ENCODE assay signal across 24 cellular contexts in genomic region chr3:132785292-132785691, GRCh38.
DNase-seq lines count a peak whose midpoint lies in the region; ATAC-seq and TF ChIP-seq lines count a peak whose summit lies in the region.
"Had no signal": no experiment of that assay in that cellular context is flagged by ENCODE, and none has a peak within 500 bp of the region (broad histone marks: within the 10 kb centered on the region; RNA-seq: fewer than 3 reads in every experiment).

No MANE protein-coding gene starts in this region.

- H3K36me3 ChIP-seq in skeletal muscle satellite cell (ENCODE audit: insufficient read depth, low read length): no peaks in the 10 kb centered on the region
- H3K36me3 ChIP-seq: BLaER1, cardiac muscle cell, neural progenitor cell, thyroid gland had no signal

- H3K9me3 ChIP-seq in skeletal muscle satellite cell (replicated peaks; ENCODE audit: low read length): no peaks in the 10 kb centered on the region
- H3K9me3 ChIP-seq: BLaER1, thyroid gland had no signal

- no peaks in the 10 kb centered on the region for H3K36me3 Mint-ChIP-seq in activated naive CD4-positive, alpha-beta T cell treated with anti-CD3 and anti-CD28 coated beads, Interleukin-2, amount 10 ng/mL, durations not matched to agents 7 days and 5 days
- H3K36me3 Mint-ChIP-seq: activated naive CD8-positive, alpha-beta T cell treated with anti-CD3 and anti-CD28 coated beads, Interleukin-2, amount 10 ng/mL, durations not matched to agents 7 days and 5 days; neural progenitor cell had no signal

- H3K4me1 Mint-ChIP-seq in activated naive CD4-positive, alpha-beta T cell treated with anti-CD3 and anti-CD28 coated beads, Interleukin-2, amount 10 ng/mL, durations not matched to agents 7 days and 5 days: no peaks in the 10 kb centered on the region
- H3K4me1 Mint-ChIP-seq: neural progenitor cell had no signal

- H3K27me3 Mint-ChIP-seq in activated naive CD4-positive, alpha-beta T cell treated with anti-CD3 and anti-CD28 coated beads, Interleukin-2, amount 10 ng/mL, durations not matched to agents 7 days and 5 days: peaks cover 5% of the 10 kb centered on the region

- H3K27me3 ChIP-seq in skeletal muscle satellite cell (ENCODE audit: control insufficient read depth, insufficient read depth, low read length): no peaks in the 10 kb centered on the region
- H3K27me3 ChIP-seq: BLaER1, cardiac muscle cell, hepatocyte, neural progenitor cell, thyroid gland had no signal

- no peak for TF ChIP-seq CTCF in fibroblast of mammary gland (conservative IDR thresholded peaks at IDR 0.05; ENCODE audit: control insufficient read depth, insufficient read depth, low read depth, low read length)

- no peak for ATAC-seq in GM19467 (IDR thresholded peaks at IDR 0.05; ENCODE audit: unreplicated experiment)
- ATAC-seq: activated CD4-positive, CD25-positive, alpha-beta regulatory T cell treated with anti-CD3 and anti-CD28 coated beads, Interleukin-2, amount 50 U/mL, for 24 hours; esophagus mucosa; PC-3 had no signal

- no peak overlapping the region for H3K4me2 ChIP-seq in skeletal muscle satellite cell (ENCODE audit: low read length)
- H3K4me2 ChIP-seq: BLaER1, hepatocyte, neural progenitor cell had no signal

- no peak overlapping the region for H3K4me3 Mint-ChIP-seq in activated naive CD4-positive, alpha-beta T cell treated with anti-CD3 and anti-CD28 coated beads, Interleukin-2, amount 10 ng/mL, durations not matched to agents 7 days and 5 days
- H3K4me3 Mint-ChIP-seq: activated naive CD8-positive, alpha-beta T cell treated with anti-CD3 and anti-CD28 coated beads, Interleukin-2, amount 10 ng/mL, durations not matched to agents 7 days and 5 days; neural progenitor cell had no signal

- H3K4me3 ChIP-seq in fibroblast of mammary gland (ENCODE audit: control insufficient read depth, low read depth, low read length) (no peak overlapping the region), skeletal muscle satellite cell (ENCODE audit: low read length) (no peak overlapping the region)
- H3K4me3 ChIP-seq: BLaER1, cardiac muscle cell, hepatocyte, neural progenitor cell, thyroid gland had no signal

- CTCF ChIA-PET in activated naive CD4-positive, alpha-beta T cell treated with anti-CD3 and anti-CD28 coated beads, Interleukin-2, amount 10 ng/mL, durations not matched to agents 7 days and 5 days (lab: Charles Lee): no interaction called here

- DNase-seq in DMS153 (lab: John Stamatoyannopoulos, UW) (peak; percentile 9), DMS153 treated with DMSO at 0.1 percent for 48 hours (lab: John Stamatoyannopoulos, UW; ENCODE audit: unreplicated experiment) (no peak), RPMI7951 (ENCODE audit: low read depth) (peak; percentile 23), fibroblast of mammary gland (ENCODE audit: low read depth) (peak; percentile 52), SIG-M5 (lab: John Stamatoyannopoulos, UW) (no peak)
- no peak for DNase-seq in activated naive CD4-positive, alpha-beta T cell treated with anti-CD3 and anti-CD28 coated beads, Interleukin-2, amount 10 ng/mL, durations not matched to agents 7 days and 5 days
- DNase-seq: 8988T; activated CD8-positive, alpha-beta memory T cell treated with anti-CD3 and anti-CD28 coated beads for 24 hours; activated naive CD8-positive, alpha-beta T cell treated with anti-CD3 and anti-CD28 coated beads, Interleukin-2, amount 10 ng/mL, durations not matched to agents 7 days and 5 days; H7; islet precursor cell; NCI-H1092 treated with DMSO at 0.1 percent for 48 hours; NCI-H774; PC-3; T1000; thyroid gland had no signal

- H3K9ac ChIP-seq in skeletal muscle satellite cell (ENCODE audit: low read depth, low read length): peak overlapping the region; percentile 37
- H3K9ac ChIP-seq: BLaER1, neural progenitor cell had no signal

- peaks cover 41% of the 10 kb centered on the region for H3K4me1 ChIP-seq in skeletal muscle satellite cell (ENCODE audit: control insufficient read depth, insufficient read depth, low read length)
- H3K4me1 ChIP-seq: BLaER1 had no signal

- no peak overlapping the region for H3K27ac Mint-ChIP-seq in activated naive CD4-positive, alpha-beta T cell treated with anti-CD3 and anti-CD28 coated beads, Interleukin-2, amount 10 ng/mL, durations not matched to agents 7 days and 5 days
- H3K27ac Mint-ChIP-seq: activated naive CD8-positive, alpha-beta T cell treated with anti-CD3 and anti-CD28 coated beads, Interleukin-2, amount 10 ng/mL, durations not matched to agents 7 days and 5 days; neural progenitor cell had no signal

- no peaks in the 10 kb centered on the region for H3K9me3 Mint-ChIP-seq in activated naive CD4-positive, alpha-beta T cell treated with anti-CD3 and anti-CD28 coated beads, Interleukin-2, amount 10 ng/mL, durations not matched to agents 7 days and 5 days
- H3K9me3 Mint-ChIP-seq: activated naive CD8-positive, alpha-beta T cell treated with anti-CD3 and anti-CD28 coated beads, Interleukin-2, amount 10 ng/mL, durations not matched to agents 7 days and 5 days; neural progenitor cell had no signal

Comparison
In these comparisons a context has a peak if more than half of its experiments do, and no peak if none do; other contexts are left out.
1. DNase-seq: peak in DMS153 (single experiment), RPMI7951 (single experiment) and fibroblast of mammary gland (single experiment); none in DMS153 treated with DMSO at 0.1 percent for 48 hours (single experiment), activated naive CD4-positive, alpha-beta T cell treated with anti-CD3 and anti-CD28 coated beads, Interleukin-2, amount 10 ng/mL, durations not matched to agents 7 days and 5 days (single experiment) and SIG-M5 (single experiment).